In the genomic region with DNA sequence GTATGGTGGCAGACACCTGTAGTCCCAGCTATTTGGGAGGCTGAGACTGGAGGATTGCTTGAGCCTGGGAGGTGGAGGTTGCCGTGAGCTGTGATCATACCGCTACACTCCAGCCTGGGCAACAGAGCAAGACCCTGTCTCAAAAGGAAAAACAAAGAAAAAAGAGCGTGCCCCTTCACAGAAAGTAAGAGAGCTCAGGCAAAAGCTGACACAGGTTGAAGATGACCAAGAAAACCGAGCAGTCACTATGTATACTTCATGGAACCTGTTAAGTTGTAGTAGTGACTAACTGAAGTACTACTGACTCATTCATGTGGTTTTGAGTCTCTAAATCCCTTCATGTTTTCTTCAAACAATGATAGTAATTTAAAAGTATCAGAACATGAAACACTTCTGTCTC, we compare ENCODE assay signal across 2 cellular contexts.
TF ChIP-seq lines count a peak whose summit lies in the region.

No MANE protein-coding gene starts in this region.

TF ChIP-seq in GM23338, 12 proteins besides CTCF, POLR2A, EP300 and RAD21 (continued from another document):
- no peak for TF ChIP-seq EZH2phosphoT487 (IDR thresholded peaks at IDR 0.05; ENCODE audit: unreplicated experiment)
- TF ChIP-seq, protein P1, sequence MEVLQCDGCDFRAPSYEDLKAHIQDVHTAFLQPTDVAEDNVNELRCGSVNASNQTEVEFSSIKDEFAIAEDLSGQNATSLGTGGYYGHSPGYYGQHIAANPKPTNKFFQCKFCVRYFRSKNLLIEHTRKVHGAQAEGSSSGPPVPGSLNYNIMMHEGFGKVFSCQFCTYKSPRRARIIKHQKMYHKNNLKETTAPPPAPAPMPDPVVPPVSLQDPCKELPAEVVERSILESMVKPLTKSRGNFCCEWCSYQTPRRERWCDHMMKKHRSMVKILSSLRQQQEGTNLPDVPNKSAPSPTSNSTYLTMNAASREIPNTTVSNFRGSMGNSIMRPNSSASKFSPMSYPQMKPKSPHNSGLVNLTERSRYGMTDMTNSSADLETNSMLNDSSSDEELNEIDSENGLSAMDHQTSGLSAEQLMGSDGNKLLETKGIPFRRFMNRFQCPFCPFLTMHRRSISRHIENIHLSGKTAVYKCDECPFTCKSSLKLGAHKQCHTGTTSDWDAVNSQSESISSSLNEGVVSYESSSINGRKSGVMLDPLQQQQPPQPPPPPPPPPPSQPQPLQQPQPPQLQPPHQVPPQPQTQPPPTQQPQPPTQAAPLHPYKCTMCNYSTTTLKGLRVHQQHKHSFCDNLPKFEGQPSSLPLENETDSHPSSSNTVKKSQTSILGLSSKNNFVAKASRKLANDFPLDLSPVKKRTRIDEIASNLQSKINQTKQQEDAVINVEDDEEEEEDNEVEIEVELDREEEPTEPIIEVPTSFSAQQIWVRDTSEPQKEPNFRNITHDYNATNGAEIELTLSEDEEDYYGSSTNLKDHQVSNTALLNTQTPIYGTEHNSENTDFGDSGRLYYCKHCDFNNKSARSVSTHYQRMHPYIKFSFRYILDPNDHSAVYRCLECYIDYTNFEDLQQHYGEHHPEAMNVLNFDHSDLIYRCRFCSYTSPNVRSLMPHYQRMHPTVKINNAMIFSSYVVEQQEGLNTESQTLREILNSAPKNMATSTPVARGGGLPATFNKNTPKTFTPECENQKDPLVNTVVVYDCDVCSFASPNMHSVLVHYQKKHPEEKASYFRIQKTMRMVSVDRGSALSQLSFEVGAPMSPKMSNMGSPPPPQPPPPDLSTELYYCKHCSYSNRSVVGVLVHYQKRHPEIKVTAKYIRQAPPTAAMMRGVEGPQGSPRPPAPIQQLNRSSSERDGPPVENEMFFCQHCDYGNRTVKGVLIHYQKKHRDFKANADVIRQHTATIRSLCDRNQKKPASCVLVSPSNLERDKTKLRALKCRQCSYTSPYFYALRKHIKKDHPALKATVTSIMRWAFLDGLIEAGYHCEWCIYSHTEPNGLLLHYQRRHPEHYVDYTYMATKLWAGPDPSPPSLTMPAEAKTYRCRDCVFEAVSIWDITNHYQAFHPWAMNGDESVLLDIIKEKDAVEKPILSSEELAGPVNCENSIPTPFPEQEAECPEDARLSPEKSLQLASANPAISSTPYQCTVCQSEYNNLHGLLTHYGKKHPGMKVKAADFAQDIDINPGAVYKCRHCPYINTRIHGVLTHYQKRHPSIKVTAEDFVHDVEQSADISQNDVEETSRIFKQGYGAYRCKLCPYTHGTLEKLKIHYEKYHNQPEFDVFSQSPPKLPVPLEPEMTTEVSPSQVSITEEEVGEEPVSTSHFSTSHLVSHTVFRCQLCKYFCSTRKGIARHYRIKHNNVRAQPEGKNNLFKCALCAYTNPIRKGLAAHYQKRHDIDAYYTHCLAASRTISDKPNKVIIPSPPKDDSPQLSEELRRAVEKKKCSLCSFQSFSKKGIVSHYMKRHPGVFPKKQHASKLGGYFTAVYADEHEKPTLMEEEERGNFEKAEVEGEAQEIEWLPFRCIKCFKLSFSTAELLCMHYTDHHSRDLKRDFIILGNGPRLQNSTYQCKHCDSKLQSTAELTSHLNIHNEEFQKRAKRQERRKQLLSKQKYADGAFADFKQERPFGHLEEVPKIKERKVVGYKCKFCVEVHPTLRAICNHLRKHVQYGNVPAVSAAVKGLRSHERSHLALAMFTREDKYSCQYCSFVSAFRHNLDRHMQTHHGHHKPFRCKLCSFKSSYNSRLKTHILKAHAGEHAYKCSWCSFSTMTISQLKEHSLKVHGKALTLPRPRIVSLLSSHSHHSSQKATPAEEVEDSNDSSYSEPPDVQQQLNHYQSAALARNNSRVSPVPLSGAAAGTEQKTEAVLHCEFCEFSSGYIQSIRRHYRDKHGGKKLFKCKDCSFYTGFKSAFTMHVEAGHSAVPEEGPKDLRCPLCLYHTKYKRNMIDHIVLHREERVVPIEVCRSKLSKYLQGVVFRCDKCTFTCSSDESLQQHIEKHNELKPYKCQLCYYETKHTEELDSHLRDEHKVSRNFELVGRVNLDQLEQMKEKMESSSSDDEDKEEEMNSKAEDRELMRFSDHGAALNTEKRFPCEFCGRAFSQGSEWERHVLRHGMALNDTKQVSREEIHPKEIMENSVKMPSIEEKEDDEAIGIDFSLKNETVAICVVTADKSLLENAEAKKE (CRISPR knock-in tag; IDR thresholded peaks at IDR 0.05): no peak
- TF ChIP-seq, protein P2, sequence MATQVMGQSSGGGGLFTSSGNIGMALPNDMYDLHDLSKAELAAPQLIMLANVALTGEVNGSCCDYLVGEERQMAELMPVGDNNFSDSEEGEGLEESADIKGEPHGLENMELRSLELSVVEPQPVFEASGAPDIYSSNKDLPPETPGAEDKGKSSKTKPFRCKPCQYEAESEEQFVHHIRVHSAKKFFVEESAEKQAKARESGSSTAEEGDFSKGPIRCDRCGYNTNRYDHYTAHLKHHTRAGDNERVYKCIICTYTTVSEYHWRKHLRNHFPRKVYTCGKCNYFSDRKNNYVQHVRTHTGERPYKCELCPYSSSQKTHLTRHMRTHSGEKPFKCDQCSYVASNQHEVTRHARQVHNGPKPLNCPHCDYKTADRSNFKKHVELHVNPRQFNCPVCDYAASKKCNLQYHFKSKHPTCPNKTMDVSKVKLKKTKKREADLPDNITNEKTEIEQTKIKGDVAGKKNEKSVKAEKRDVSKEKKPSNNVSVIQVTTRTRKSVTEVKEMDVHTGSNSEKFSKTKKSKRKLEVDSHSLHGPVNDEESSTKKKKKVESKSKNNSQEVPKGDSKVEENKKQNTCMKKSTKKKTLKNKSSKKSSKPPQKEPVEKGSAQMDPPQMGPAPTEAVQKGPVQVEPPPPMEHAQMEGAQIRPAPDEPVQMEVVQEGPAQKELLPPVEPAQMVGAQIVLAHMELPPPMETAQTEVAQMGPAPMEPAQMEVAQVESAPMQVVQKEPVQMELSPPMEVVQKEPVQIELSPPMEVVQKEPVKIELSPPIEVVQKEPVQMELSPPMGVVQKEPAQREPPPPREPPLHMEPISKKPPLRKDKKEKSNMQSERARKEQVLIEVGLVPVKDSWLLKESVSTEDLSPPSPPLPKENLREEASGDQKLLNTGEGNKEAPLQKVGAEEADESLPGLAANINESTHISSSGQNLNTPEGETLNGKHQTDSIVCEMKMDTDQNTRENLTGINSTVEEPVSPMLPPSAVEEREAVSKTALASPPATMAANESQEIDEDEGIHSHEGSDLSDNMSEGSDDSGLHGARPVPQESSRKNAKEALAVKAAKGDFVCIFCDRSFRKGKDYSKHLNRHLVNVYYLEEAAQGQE (IDR thresholded peaks at IDR 0.05; ENCODE audit: unreplicated experiment): no peak
- TF ChIP-seq CREB1 (CRISPR knock-in tag; IDR thresholded peaks at IDR 0.05; ENCODE audit: low read depth): no peak
- TF ChIP-seq JUNB (IDR thresholded peaks at IDR 0.05; ENCODE audit: unreplicated experiment): no peak
TF ChIP-seq in GM23338: peak in this region for 0.

TF ChIP-seq in HEK293T, 16 proteins besides CTCF, POLR2A, EP300 and RAD21 (continued from another document):
- TF ChIP-seq CTBP1 (IDR thresholded peaks at IDR 0.05; ENCODE audit: borderline replicate concordance) (no peak), L3MBTL2 (conservative IDR thresholded peaks at IDR 0.05) (no peak), FOXM1 (IDR thresholded peaks at IDR 0.05; ENCODE audit: borderline replicate concordance) (no peak), ELF4 (IDR thresholded peaks at IDR 0.05) (no peak), BHLHE40 (IDR thresholded peaks at IDR 0.05; ENCODE audit: borderline replicate concordance) (no peak)
